Comparison of ENCODE assay signal across 11 cellular contexts in genomic region chr12:12182926-12183325, GRCh38.
DNase-seq lines count a peak whose midpoint lies in the region; ATAC-seq, FAIRE-seq and TF ChIP-seq lines count a peak whose summit lies in the region.
"Had no signal": no experiment of that assay in that cellular context is flagged by ENCODE, and none has a peak within 500 bp of the region (broad histone marks: within the 10 kb centered on the region; RNA-seq: fewer than 3 reads in every experiment).

No MANE protein-coding gene starts in this region.

- H3K79me2 ChIP-seq in astrocyte (ENCODE audit: insufficient read depth, low read length), result peaks cover 3% of the 10 kb centered on the region

- H3K27ac Mint-ChIP-seq in astrocyte (ENCODE audit: unreplicated experiment) (peak overlapping the region; percentile 59), type B pancreatic cell (peak overlapping the region; percentile 36), T-cell (no peak overlapping the region)

- FAIRE-seq in astrocyte (lab: Jason Lieb, UNC), result no peak
- FAIRE-seq in D721Med (lab: Jason Lieb, UNC), result no peak

- CTCF ChIA-PET in T-cell (lab: Charles Lee), result no interaction called here

- H3K4me3 Mint-ChIP-seq in astrocyte (ENCODE audit: unreplicated experiment) (no peak overlapping the region), type B pancreatic cell (peak overlapping the region; percentile 33), T-cell (no peak overlapping the region)

- POLR2A ChIA-PET in T-cell (lab: Charles Lee), result interaction anchor here in 1 of 2 donors (0.6 kb wide), 1 partner anchor 16 kb away, joined by 5 read pairs; no protein-coding TSS in a partner anchor

- H3K4me2 ChIP-seq in astrocyte (ENCODE audit: low read length), result peak overlapping the region; percentile 56

- H3K9me3 ChIP-seq in astrocyte (ENCODE audit: insufficient read depth, low read depth, low read length), result no peaks in the 10 kb centered on the region
- H3K9me3 ChIP-seq: neutrophil had no signal

- no peaks in the 10 kb centered on the region for H3K27me3 ChIP-seq in astrocyte (ENCODE audit: insufficient read depth, low read length)

- no peak overlapping the region for H2AFZ ChIP-seq in astrocyte (ENCODE audit: low read depth, low read length)

- peak overlapping the region; percentile 9 for H3K9ac ChIP-seq in astrocyte (ENCODE audit: low read length)

- H3K9me3 Mint-ChIP-seq in astrocyte (ENCODE audit: unreplicated experiment) (no peaks in the 10 kb centered on the region), type B pancreatic cell (no peaks in the 10 kb centered on the region), T-cell (no peaks in the 10 kb centered on the region)

- H3K36me3 Mint-ChIP-seq in astrocyte (ENCODE audit: low read depth, unreplicated experiment), result peaks cover 12% of the 10 kb centered on the region
- H3K36me3 Mint-ChIP-seq in type B pancreatic cell, result peaks cover 54% of the 10 kb centered on the region
- peaks cover 22% of the 10 kb centered on the region for H3K36me3 Mint-ChIP-seq in T-cell

- peaks cover 23% of the 10 kb centered on the region for H3K4me1 Mint-ChIP-seq in astrocyte (ENCODE audit: low read depth, unreplicated experiment)
- H3K4me1 Mint-ChIP-seq in type B pancreatic cell (ENCODE audit: unreplicated experiment), result peaks cover 13% of the 10 kb centered on the region
- no peaks in the 10 kb centered on the region for H3K4me1 Mint-ChIP-seq in T-cell

- peaks cover 4% of the 10 kb centered on the region for H3K36me3 ChIP-seq in astrocyte (ENCODE audit: insufficient read depth, low read length)
- H3K36me3 ChIP-seq: neutrophil had no signal

- H4K20me1 ChIP-seq in astrocyte (ENCODE audit: insufficient read depth, low read length), result peaks cover 3% of the 10 kb centered on the region

- H3K4me3 ChIP-seq in astrocyte (ENCODE audit: insufficient read depth, low read depth, low read length), result no peak overlapping the region

- TF ChIP-seq CTCF in astrocyte (IDR thresholded peaks at IDR 0.05; ENCODE audit: insufficient read depth, low read depth, low read length) (no peak), type B pancreatic cell (conservative IDR thresholded peaks at IDR 0.05) (no peak), D721Med (IDR thresholded peaks at IDR 0.05; ENCODE audit: insufficient read depth, missing control alignments) (no peak)

- DNase-seq in NCI-H2029 treated with DMSO at 0.1 percent for 48 hours (lab: John Stamatoyannopoulos, UW), result peak; percentile 69
- DNase-seq in NCI-H2029 (lab: John Stamatoyannopoulos, UW), result no peak
- peak; percentile 90 for DNase-seq in astrocyte (ENCODE audit: low read depth)
- DNase-seq in kidney tubule cell (ENCODE audit: low spot score), result peak; percentile 42
- no peak for DNase-seq in type B pancreatic cell (ENCODE audit: extremely low spot score, unreplicated experiment)
- no peak for DNase-seq in D721Med (ENCODE audit: insufficient read length, low spot score)
- no peak for DNase-seq in T-cell
- DNase-seq: activated CD4-positive, alpha-beta T cell treated with anti-CD3 and anti-CD28 coated beads, Interleukin-2, amount 50 U/mL, for 4 hours; amniotic stem cell had no signal

- ATAC-seq in GM18858 (IDR thresholded peaks at IDR 0.05; ENCODE audit: unreplicated experiment) (no peak), T-cell (replicated peaks in 1 of 4) (no peak)

- peaks cover 19% of the 10 kb centered on the region for H3K4me1 ChIP-seq in astrocyte (ENCODE audit: insufficient read depth, low read length)

- no peaks in the 10 kb centered on the region for H3K27me3 Mint-ChIP-seq in astrocyte (ENCODE audit: low read depth, unreplicated experiment)
- no peaks in the 10 kb centered on the region for H3K27me3 Mint-ChIP-seq in type B pancreatic cell
- peaks cover 0 to 6% of the 10 kb centered on the region in 2 donors for H3K27me3 Mint-ChIP-seq in T-cell

- H3K27ac ChIP-seq in astrocyte (ENCODE audit: low read depth, low read length), result peak overlapping the region; percentile 65
- H3K27ac ChIP-seq: neutrophil had no signal

Comparison
In these comparisons a context has a peak if more than half of its experiments do, and no peak if none do; other contexts are left out.
1. DNase-seq: peak in NCI-H2029 treated with DMSO at 0.1 percent for 48 hours (single experiment), astrocyte (single experiment) and kidney tubule cell (single experiment); none in NCI-H2029 (single experiment), type B pancreatic cell (single experiment), D721Med (single experiment) and T-cell (0 of 34).
2. H3K27ac Mint-ChIP-seq: peak in astrocyte (single experiment) and type B pancreatic cell (single experiment); none in T-cell (0 of 2).